Comparison of ENCODE assay signal across 19 cellular contexts in genomic region chr2:217412299-217412698, GRCh38.
DNase-seq lines count a peak whose midpoint lies in the region; ATAC-seq and TF ChIP-seq lines count a peak whose summit lies in the region.
"Had no signal": no experiment of that assay in that cellular context is flagged by ENCODE, and none has a peak within 500 bp of the region (broad histone marks: within the 10 kb centered on the region; RNA-seq: fewer than 3 reads in every experiment).

No MANE protein-coding gene starts in this region.

- ATAC-seq in left ventricle myocardium superior = peak; percentile 62
- no peak for ATAC-seq in GM18511 (IDR thresholded peaks at IDR 0.05; ENCODE audit: unreplicated experiment)

- H3K27me3 Mint-ChIP-seq in endothelial cell (ENCODE audit: unreplicated experiment) = no peaks in the 10 kb centered on the region
- H3K27me3 Mint-ChIP-seq: activated naive CD8-positive, alpha-beta T cell had no signal

- TF ChIP-seq EP300 in sigmoid colon (IDR thresholded peaks at IDR 0.05) = no peak

- H3K36me3 ChIP-seq in sigmoid colon (no peaks in the 10 kb centered on the region), vagina (no peaks in the 10 kb centered on the region)
- H3K36me3 ChIP-seq: left lung, pancreas had no signal

- TF ChIP-seq CTCF in endothelial cell (IDR thresholded peaks at IDR 0.05; ENCODE audit: unreplicated experiment) (no peak), sigmoid colon (IDR thresholded peaks at IDR 0.05) (no peak), vagina (IDR thresholded peaks at IDR 0.05) (no peak)

- no peak for TF ChIP-seq POLR2A in sigmoid colon (IDR thresholded peaks at IDR 0.05)
- no peak for TF ChIP-seq POLR2A in vagina (IDR thresholded peaks at IDR 0.05)

- no peak for DNase-seq in endothelial cell (ENCODE audit: low spot score)
- no peak for DNase-seq in left ventricle myocardium superior
- no peak for DNase-seq in sigmoid colon
- DNase-seq in vagina (ENCODE audit: extremely low spot score in 2 of 2) = no peak
- DNase-seq in occipital lobe (lab: John Stamatoyannopoulos, UW) = no peak
- DNase-seq in amniotic stem cell (lab: John Stamatoyannopoulos, UW) = no peak
- DNase-seq: activated CD4-positive, alpha-beta T cell treated with anti-CD3 and anti-CD28 coated beads for 1 hour; dermis blood vessel endothelial cell; left lung; MV-4-11; NCI-H1930; NK-92 treated with Interleukin-12 subunit alpha and Interleukin-12 subunit beta, amount 100 ng/mL, for 24 hours; pancreas; stimulated activated CD4-positive, alpha-beta T cell treated with anti-CD3 and anti-CD28 coated beads, Interleukin-4, amount 100 ng/mL, for 4 hours; substantia nigra had no signal

- H3K27ac ChIP-seq in sigmoid colon (peak overlapping the region; percentile 78 to 85 (median 81)), vagina (peak overlapping the region; percentile 87)
- H3K27ac ChIP-seq: epithelial cell of prostate, pancreas had no signal

- H3K27ac Mint-ChIP-seq in endothelial cell (ENCODE audit: unreplicated experiment) = peak overlapping the region; percentile 94
- H3K27ac Mint-ChIP-seq: activated naive CD8-positive, alpha-beta T cell had no signal

- H3K4me1 ChIP-seq in sigmoid colon = peaks cover 0 to 68% (median 50%) of the 10 kb centered on the region in 4 donors
- peaks cover 24% of the 10 kb centered on the region for H3K4me1 ChIP-seq in vagina
- H3K4me1 ChIP-seq: left lung, pancreas had no signal

- H3K4me3 Mint-ChIP-seq in endothelial cell (ENCODE audit: unreplicated experiment) = no peak overlapping the region
- H3K4me3 Mint-ChIP-seq: activated naive CD8-positive, alpha-beta T cell had no signal

- no peak overlapping the region for H3K4me3 ChIP-seq in sigmoid colon
- no peak overlapping the region for H3K4me3 ChIP-seq in vagina
- H3K4me3 ChIP-seq: left lung, pancreas, smooth muscle cell had no signal

- H3K27me3 ChIP-seq in sigmoid colon = no peaks in the 10 kb centered on the region
- H3K27me3 ChIP-seq in vagina = no peaks in the 10 kb centered on the region
- H3K27me3 ChIP-seq: pancreas had no signal

- WGBS in sigmoid colon, 2 donors = 0 to 44% methylated on average over 1 of the region's 1 CpG

- no peaks in the 10 kb centered on the region for H3K36me3 Mint-ChIP-seq in endothelial cell (ENCODE audit: low read depth, unreplicated experiment)
- H3K36me3 Mint-ChIP-seq: activated naive CD8-positive, alpha-beta T cell had no signal

- peaks cover 17% of the 10 kb centered on the region for H3K4me1 Mint-ChIP-seq in endothelial cell (ENCODE audit: unreplicated experiment)

- intact Hi-C loops in left ventricle myocardium superior (cut with micrococcal nuclease) (no loop called here), sigmoid colon (cut with DNase I) (loop anchor here (10.0 kb wide), 1 partner anchor 657 kb away; no protein-coding TSS in a partner anchor), vagina (cut with DNase I) (no loop called here)

- H3K9me3 ChIP-seq in sigmoid colon = no peaks in the 10 kb centered on the region
- no peaks in the 10 kb centered on the region for H3K9me3 ChIP-seq in vagina
- H3K9me3 ChIP-seq: left lung, pancreas had no signal

- no peaks in the 10 kb centered on the region for H3K9me3 Mint-ChIP-seq in endothelial cell (ENCODE audit: unreplicated experiment)
